Comparison of ENCODE assay signal across 17 cellular contexts in the genomic region with DNA sequence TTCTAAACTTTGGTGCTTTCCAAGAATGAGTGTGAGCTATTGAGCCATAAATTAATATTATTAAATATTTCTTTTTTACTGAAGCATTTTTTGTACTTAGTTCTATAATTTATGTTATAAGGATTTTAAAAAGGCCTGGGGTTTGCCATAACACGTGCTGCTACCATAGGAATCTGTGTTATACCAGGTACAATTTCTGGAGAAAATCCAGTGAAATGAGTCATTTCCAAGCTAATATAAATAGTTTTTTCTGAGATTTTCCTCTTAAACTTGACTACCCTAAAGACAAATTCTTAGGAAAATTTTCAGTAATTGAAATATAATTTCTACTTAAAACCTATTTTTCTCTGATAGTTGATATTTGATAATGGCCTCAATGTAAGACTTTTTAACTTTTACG.
"Had no signal": no experiment of that assay in that cellular context is flagged by ENCODE, and none has a peak within 500 bp of the region (broad histone marks: within the 10 kb centered on the region; RNA-seq: fewer than 3 reads in every experiment).

No MANE protein-coding gene starts in this region.

- FAIRE-seq: astrocyte had no signal

- DNase-seq: activated CD4-positive, alpha-beta T cell treated with anti-CD3 and anti-CD28 coated beads for 4 hours; activated CD8-positive, alpha-beta T cell treated with anti-CD3 and anti-CD28 coated beads, Interleukin-2, amount 10 ng/mL, durations not matched to agents 7 days and 5 days; activated effector memory CD4-positive, alpha-beta T cell treated with Interleukin-2 at 50 U/mL for 16 hours; activated naive CD4-positive, alpha-beta T cell; activated T-cell treated with anti-CD3 and anti-CD28 coated beads, Interleukin-2, amount 50 U/mL, for 24 hours; amniotic stem cell; cerebellar nuclear complex; NCI-H1092; NCI-H1417; NCI-H1930; NCI-H2107; NCI-H2171 treated with DMSO at 0.1 percent for 48 hours; NCI-H226; NCI-H526; NCI-H774; SHP77 treated with DMSO at 0.1 percent for 48 hours had no signal
